8 cellular contexts compared by ENCODE assay signal in genomic region chr14:52043690-52044089, GRCh38. TPM values are rescaled to one million over a fixed set of nuclear protein-coding genes. Genes with fewer than 3 reads are reported as not detected.
DNase-seq lines count a peak whose midpoint lies in the region; ATAC-seq and TF ChIP-seq lines count a peak whose summit lies in the region.

No MANE protein-coding gene starts in this region.

- no peak overlapping the region for H3K4me3 Mint-ChIP-seq in nephron progenitor cell

- no peaks in the 10 kb centered on the region for H3K9me3 Mint-ChIP-seq in nephron progenitor cell

- no peak for TF ChIP-seq EP300 in SK-N-SH (IDR thresholded peaks at IDR 0.05; ENCODE audit: borderline replicate concordance in 1 of 2, low read depth in 1 of 2, low read length in 1 of 2)

- H3K9me3 ChIP-seq in GM23248 (ENCODE audit: low read depth) (no peaks in the 10 kb centered on the region), SK-N-SH (no peaks in the 10 kb centered on the region)

- no peaks in the 10 kb centered on the region for H3K27me3 ChIP-seq in GM23248 (replicated peaks; ENCODE audit: insufficient read depth)
- H3K27me3 ChIP-seq in SK-N-SH (ENCODE audit: insufficient read depth), result no peaks in the 10 kb centered on the region

- DNase-seq in AG10803 (ENCODE audit: low read depth) (no peak), GM23248 (peak; percentile 48), SK-N-SH (peak; percentile 72), cardiac fibroblast (ENCODE audit: low read depth in 2 of 2) (peak; percentile 49 to 53), nephron progenitor cell (peak; percentile 59), cerebellar nuclear complex (lab: John Stamatoyannopoulos, UW) (no peak)

- H3K36me3 Mint-ChIP-seq in nephron progenitor cell (ENCODE audit: low read depth), result peaks cover 25% of the 10 kb centered on the region

- peaks cover 12% of the 10 kb centered on the region for H3K27me3 Mint-ChIP-seq in nephron progenitor cell (ENCODE audit: low read depth, poor library complexity)

- in situ Hi-C loops in GM23248 (cut with MboI), result no loop called here

- H4K20me1 ChIP-seq in GM23248 (ENCODE audit: insufficient read depth) (no peaks in the 10 kb centered on the region), SK-N-SH (ENCODE audit: insufficient read depth) (no peaks in the 10 kb centered on the region)

- peaks cover 8% of the 10 kb centered on the region for H3F3A ChIP-seq in GM23248 (ENCODE audit: insufficient read depth)
- H3F3A ChIP-seq in SK-N-SH (replicated peaks; ENCODE audit: insufficient read depth), result peaks cover 9% of the 10 kb centered on the region

- peaks cover 44% of the 10 kb centered on the region for H3K4me1 Mint-ChIP-seq in nephron progenitor cell

- no peak overlapping the region for H3K27ac ChIP-seq in GM23248
- H3K27ac ChIP-seq in SK-N-SH (ENCODE audit: low read depth in 2 of 2, low read length in 1 of 2), result peak overlapping the region in 1 of 2 experiments; percentile 93; a peak in 1 of 4 replicates

- H3K4me3 ChIP-seq in AG10803 (ENCODE audit: low read length) (no peak overlapping the region), GM23248 (no peak overlapping the region), SK-N-SH (ENCODE audit: low read depth in 2 of 2, low read length in 1 of 2) (no peak overlapping the region), cardiac fibroblast (replicated peaks in 1 of 2; ENCODE audit: low read depth in 2 of 2, low read length in 2 of 2) (no peak overlapping the region)

- H3K79me2 ChIP-seq in GM23248 (ENCODE audit: insufficient read depth) (peaks cover 52% of the 10 kb centered on the region), SK-N-SH (ENCODE audit: insufficient read depth) (peaks cover 39% of the 10 kb centered on the region)

- TF ChIP-seq RAD21 in SK-N-SH (IDR thresholded peaks at IDR 0.05; ENCODE audit: low read length), result peak; percentile 63

- TF ChIP-seq CTCF in AG10803 (conservative IDR thresholded peaks at IDR 0.05; ENCODE audit: low read length) (peak; percentile 38), SK-N-SH (IDR thresholded peaks at IDR 0.05) (peak; percentile 59), cardiac fibroblast (IDR thresholded peaks at IDR 0.05; ENCODE audit: low read depth, low read length) (peak; percentile 67), nephron progenitor cell (IDR thresholded peaks at IDR 0.05) (peak; percentile 61)

- H3K4me2 ChIP-seq in GM23248 (ENCODE audit: unreplicated experiment), result no peak overlapping the region
- no peak overlapping the region for H3K4me2 ChIP-seq in SK-N-SH

- H3K4me1 ChIP-seq in GM23248 (ENCODE audit: insufficient read depth), result peaks cover 25% of the 10 kb centered on the region
- H3K4me1 ChIP-seq in SK-N-SH (ENCODE audit: control insufficient read depth in 1 of 2, insufficient read depth in 2 of 2, low read depth in 1 of 2, low read length in 1 of 2), result peaks cover 0 to 20% of the 10 kb centered on the region in 2 experiments; a peak in 3 of 4 replicates

- POLR2A ChIA-PET in SK-N-SH (lab: Yijun Ruan, JAX), result no interaction called here

- H3K27ac Mint-ChIP-seq in nephron progenitor cell, result no peak overlapping the region

- H3K9me2 ChIP-seq in GM23248 (ENCODE audit: insufficient read depth) (no peaks in the 10 kb centered on the region), SK-N-SH (no peaks in the 10 kb centered on the region)

- ATAC-seq in GM19467 (IDR thresholded peaks at IDR 0.05; ENCODE audit: unreplicated experiment), result no peak
- ATAC-seq in HG02798 (IDR thresholded peaks at IDR 0.05; ENCODE audit: poor library complexity, unreplicated experiment), result no peak

- H2AFZ ChIP-seq in GM23248 (no peak overlapping the region), SK-N-SH (ENCODE audit: low read depth) (no peak overlapping the region)

- CTCF ChIA-PET in SK-N-SH (lab: Yijun Ruan, JAX), result interaction anchor here (0.6 to 4.8 kb wide), 18 partner anchors 10 to 636 kb away, joined by 3 to 45 read pairs (median 3); partner anchors contain the start of gene NID2

- 80 to 81% methylated on average over 4 to 5 of the region's 5 CpGs for WGBS in GM23248 (ENCODE audit: low coverage in 1 of 2, low lambda C conversion rate in 2 of 2, missing lambda C conversion rate in 2 of 2), 2 experiments
- 40% methylated on average over 5 of the region's 5 CpGs for WGBS in SK-N-SH (ENCODE audit: low lambda C conversion rate)

- no peak overlapping the region for H3K9ac ChIP-seq in GM23248
- H3K9ac ChIP-seq in SK-N-SH, result no peak overlapping the region

- H3K36me3 ChIP-seq in GM23248 (ENCODE audit: low read depth) (peaks cover 3% of the 10 kb centered on the region), SK-N-SH (replicated peaks in 1 of 2; ENCODE audit: control insufficient read depth in 1 of 2, insufficient read depth in 2 of 2, low read length in 1 of 2) (peaks cover 0 to 25% of the 10 kb centered on the region in 2 experiments)

TF ChIP-seq in SK-N-SH, 30 proteins besides CTCF, POLR2A, EP300 and RAD21:
- TF ChIP-seq MAX (IDR thresholded peaks at IDR 0.05; ENCODE audit: low read depth) (peak; percentile 24; the same call in 1 of the 2 replicates), NRF1 (IDR thresholded peaks at IDR 0.05; ENCODE audit: low read depth, low read length) (no peak), CHD2 (IDR thresholded peaks at IDR 0.05; ENCODE audit: low read length, partially characterized antibody) (no peak), USF2 (IDR thresholded peaks at IDR 0.05; ENCODE audit: borderline replicate concordance, low read depth, low read length) (no peak), RXRA (IDR thresholded peaks at IDR 0.05; ENCODE audit: borderline replicate concordance, low read depth) (no peak), POLR2AphosphoS5 (IDR thresholded peaks at IDR 0.05; ENCODE audit: low read depth, low read length) (no peak), PBX3 (IDR thresholded peaks at IDR 0.05) (no peak), TCF12 (IDR thresholded peaks at IDR 0.05) (no peak), SMC3 (IDR thresholded peaks at IDR 0.05; ENCODE audit: low read depth, low read length) (peak; percentile 66), USF1 (IDR thresholded peaks at IDR 0.05; ENCODE audit: borderline replicate concordance, low read depth) (no peak)
TF ChIP-seq in SK-N-SH: peak in this region for 2.

RNA-seq across cellular contexts. Expression of gene NID2, which starts 25.2 kb away (rescaled TPM):
- 59.8 and 66.6 TPM in 2 replicates for total RNA-seq in GM23248 (2014; rRNA removed; shearing (Covaris generic))
- polyA plus RNA-seq in GM23248 (2016; fragmentation: Nextera tagmentation; extraction: Ambion mirVana) (39.8 and 40.0 TPM in 2 replicates), SK-N-SH (2012; rRNA removed) (15.9 and 22.7 TPM in 2 replicates)
- 19.8 and 21.6 TPM in 2 replicates for polyA plus RNA-seq in SK-N-SH (2012; cell fraction: cytosol; rRNA removed)
- polyA plus RNA-seq in SK-N-SH (2012; cell fraction: nucleus; rRNA removed), result 36.1 and 46.6 TPM in 2 replicates

RNA-seq across cellular contexts. Expression of gene RTRAF, which starts 54.3 kb away (rescaled TPM):
- 99.9 and 140 TPM in 2 replicates for total RNA-seq in GM23248 (2014; rRNA removed; shearing (Covaris generic))
- polyA plus RNA-seq in GM23248 (2016; fragmentation: Nextera tagmentation; extraction: Ambion mirVana) (257 and 270 TPM in 2 replicates), SK-N-SH (2012; rRNA removed) (42.5 and 43.6 TPM in 2 replicates)
- 68.2 and 96.1 TPM in 2 replicates for polyA plus RNA-seq in SK-N-SH (2012; cell fraction: cytosol; rRNA removed)
- polyA plus RNA-seq in SK-N-SH (2012; cell fraction: nucleus; rRNA removed), result 12.3 and 26.7 TPM in 2 replicates

Comparison
In these comparisons a context has a peak if more than half of its experiments do, and no peak if none do; other contexts are left out.
1. DNase-seq: peak in GM23248 (single experiment), SK-N-SH (single experiment), cardiac fibroblast (2 of 2) and nephron progenitor cell (single experiment); none in AG10803 (single experiment) and cerebellar nuclear complex (0 of 2).
2. Peak in every context shown above with its lines, with median percentiles within 50 percentile points of each other: CTCF ChIP-seq.